Comparison of ENCODE assay signal across 8 cellular contexts in the genomic region with DNA sequence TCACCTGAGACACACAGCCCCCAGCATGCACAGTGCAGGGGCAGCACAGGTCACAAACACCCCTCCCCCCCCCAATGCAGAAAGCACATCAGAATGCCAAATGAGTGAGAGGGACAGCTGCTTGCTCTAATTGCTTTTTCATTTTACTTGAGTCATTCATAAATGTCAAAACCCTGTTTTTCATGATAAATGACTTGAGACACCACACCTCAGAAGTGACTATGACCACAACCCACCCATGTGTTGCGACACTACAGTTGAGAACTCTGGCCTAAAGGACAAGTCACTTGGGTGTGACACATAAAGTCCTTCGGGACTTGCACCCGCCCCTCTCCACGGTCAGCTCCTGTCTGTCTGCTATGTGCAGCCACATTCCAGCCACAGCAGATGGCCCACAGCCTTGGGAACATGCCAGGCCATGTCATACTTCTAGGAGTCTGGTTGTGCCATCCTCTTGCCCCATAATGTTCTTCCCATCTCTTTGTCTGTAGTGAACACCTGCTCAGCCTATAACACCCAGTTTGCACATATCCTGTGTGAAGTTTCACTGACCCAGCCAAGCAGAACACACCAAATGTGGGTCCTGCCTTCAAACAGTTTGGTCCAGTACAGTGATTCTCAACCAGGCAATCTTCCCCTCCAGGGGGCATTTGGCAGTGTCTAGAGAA. TPM values are rescaled to one million over a fixed set of nuclear protein-coding genes. Genes with fewer than 3 reads are reported as not detected.
DNase-seq lines count a peak whose midpoint lies in the region; ATAC-seq and TF ChIP-seq lines count a peak whose summit lies in the region.

No MANE protein-coding gene starts in this region.

- no peaks in the 10 kb centered on the region for H4K20me1 ChIP-seq in OCI-LY7 (ENCODE audit: insufficient read depth, low read length)

- ATAC-seq in GM19455 (IDR thresholded peaks at IDR 0.05; ENCODE audit: unreplicated experiment) (peak; percentile 81), HG03354 (IDR thresholded peaks at IDR 0.05; ENCODE audit: poor library complexity, severe bottlenecking, unreplicated experiment) (peak; percentile 92)
- ATAC-seq in stimulated activated naive B cell treated with anti-CD40 and anti-IgM and Interleukin-4, amounts not matched to agents 10 μg/mL and 1 μg/mL and 100 μg/mL, for 72 hours (replicated peaks), result peak; percentile 95
- no peak for ATAC-seq in activated T-cell treated with anti-CD3 and anti-CD28 coated beads, Interleukin-2, amount 50 U/mL, for 4 hours

- H3K79me2 ChIP-seq in OCI-LY7 (ENCODE audit: insufficient read depth, low read depth, low read length), result no peaks in the 10 kb centered on the region; the same call in 1 of the 2 replicates

- TF ChIP-seq CTCF in OCI-LY7 (conservative IDR thresholded peaks at IDR 0.05; ENCODE audit: low read length) (peak; percentile 50), fibroblast of pulmonary artery (IDR thresholded peaks at IDR 0.05; ENCODE audit: low read length, missing control alignments) (no peak)

- intact Hi-C loops in OCI-LY7 (cut with micrococcal nuclease; ENCODE audit: unreplicated experiment), result loop anchor here (1.0 to 10.0 kb wide), 3 partner anchors 30 to 162 kb away; partner anchors contain the start of genes NPC1, RIOK3 and RMC1

- H3K4me1 ChIP-seq in OCI-LY7 (ENCODE audit: insufficient read depth, low read length, poor library complexity, severe bottlenecking), result peaks cover 47% of the 10 kb centered on the region

- H3K4me3 ChIP-seq in OCI-LY7 (ENCODE audit: low read depth, low read length, poor library complexity, severe bottlenecking), result peak overlapping the region; percentile 35
- H3K4me3 ChIP-seq in fibroblast of pulmonary artery (replicated peaks; ENCODE audit: low read depth, low read length), result no peak overlapping the region

- CTCF ChIA-PET in OCI-LY7 (lab: Charles Lee; ENCODE audit: unreplicated experiment), result interaction anchor here (1.5 kb wide), 1 partner anchor 11 kb away, joined by 3 read pairs; no protein-coding TSS in a partner anchor
- CTCF ChIA-PET in HEK293T (lab: Yijun Ruan, JAX), result interaction anchor here (1.1 to 1.4 kb wide), 2 partner anchors 76 to 134 kb away, joined by 3 to 5 read pairs; no protein-coding TSS in a partner anchor

- peak overlapping the region; percentile 73 for H3K4me2 ChIP-seq in OCI-LY7 (ENCODE audit: low read length)

- H3K4me3 Mint-ChIP-seq in stimulated activated naive B cell treated with anti-CD40 and anti-IgM and Interleukin-4, amounts not matched to agents 10 μg/mL and 1 μg/mL and 100 μg/mL, for 72 hours, result peak overlapping the region; percentile 64 to 70
- no peak overlapping the region for H3K4me3 Mint-ChIP-seq in activated T-cell treated with anti-CD3 and anti-CD28 coated beads, Interleukin-2, amount 50 U/mL, for 4 hours

- H3K4me1 Mint-ChIP-seq in stimulated activated naive B cell treated with anti-CD40 and anti-IgM and Interleukin-4, amounts not matched to agents 10 μg/mL and 1 μg/mL and 100 μg/mL, for 72 hours, result peaks cover 25 to 28% of the 10 kb centered on the region in 2 donors
- peaks cover 13% of the 10 kb centered on the region for H3K4me1 Mint-ChIP-seq in activated T-cell treated with anti-CD3 and anti-CD28 coated beads, Interleukin-2, amount 50 U/mL, for 4 hours (ENCODE audit: low read depth)

- no TSS peak for BruUV-seq in OCI-LY7 (replicated peaks; lab: Mats Ljungman, UMichigan)

- H3K36me3 Mint-ChIP-seq in stimulated activated naive B cell treated with anti-CD40 and anti-IgM and Interleukin-4, amounts not matched to agents 10 μg/mL and 1 μg/mL and 100 μg/mL, for 72 hours, result peaks cover 7 to 16% of the 10 kb centered on the region in 2 donors
- H3K36me3 Mint-ChIP-seq in activated T-cell treated with anti-CD3 and anti-CD28 coated beads, Interleukin-2, amount 50 U/mL, for 4 hours (ENCODE audit: insufficient read depth), result no peaks in the 10 kb centered on the region

- H3K9me2 ChIP-seq in OCI-LY7 (ENCODE audit: insufficient read depth, low read length), result no peaks in the 10 kb centered on the region

- peak overlapping the region; percentile 87 for H3K27ac Mint-ChIP-seq in stimulated activated naive B cell treated with anti-CD40 and anti-IgM and Interleukin-4, amounts not matched to agents 10 μg/mL and 1 μg/mL and 100 μg/mL, for 72 hours

- POLR2A ChIA-PET in OCI-LY7 (lab: Charles Lee) (interaction anchor here (0.6 to 2.6 kb wide), 10 partner anchors 10 to 1768 kb away, joined by 3 to 12 read pairs (median 3); partner anchors contain the start of gene RIOK3), HEK293T (lab: Yijun Ruan, JAX) (interaction anchor here (1.2 to 1.3 kb wide), 2 partner anchors 15 to 31 kb away, joined by 3 read pairs; a partner anchor contains a TSS)

- peak overlapping the region; percentile 34; the same call in 1 of the 2 replicates for H2AFZ ChIP-seq in OCI-LY7 (ENCODE audit: low read length)

- H3K27me3 Mint-ChIP-seq in stimulated activated naive B cell treated with anti-CD40 and anti-IgM and Interleukin-4, amounts not matched to agents 10 μg/mL and 1 μg/mL and 100 μg/mL, for 72 hours, result no peaks in the 10 kb centered on the region
- H3K27me3 Mint-ChIP-seq in activated T-cell treated with anti-CD3 and anti-CD28 coated beads, Interleukin-2, amount 50 U/mL, for 4 hours (ENCODE audit: low read depth), result no peaks in the 10 kb centered on the region

- H3K9me3 ChIP-seq in OCI-LY7 (ENCODE audit: low read length), result no peaks in the 10 kb centered on the region

- peaks cover 12% of the 10 kb centered on the region for H3K36me3 ChIP-seq in OCI-LY7 (ENCODE audit: insufficient read depth, low read length)

- peaks cover 2 to 5% of the 10 kb centered on the region in 2 donors for H3K9me3 Mint-ChIP-seq in stimulated activated naive B cell treated with anti-CD40 and anti-IgM and Interleukin-4, amounts not matched to agents 10 μg/mL and 1 μg/mL and 100 μg/mL, for 72 hours
- H3K9me3 Mint-ChIP-seq in activated T-cell treated with anti-CD3 and anti-CD28 coated beads, Interleukin-2, amount 50 U/mL, for 4 hours, result no peaks in the 10 kb centered on the region

- DNase-seq in EL (peak; percentile 76), OCI-LY7 (ENCODE audit: low spot score) (peak; percentile 87), fibroblast of pulmonary artery (ENCODE audit: low read depth) (peak; percentile 40), HEK293T (ENCODE audit: extremely low spot score) (no peak)
- DNase-seq in stimulated activated naive B cell treated with anti-CD40 and anti-IgM and Interleukin-4, amounts not matched to agents 10 μg/mL and 1 μg/mL and 100 μg/mL, for 72 hours, result peak; percentile 56
- DNase-seq in activated T-cell treated with anti-CD3 and anti-CD28 coated beads, Interleukin-2, amount 50 U/mL, for 4 hours, result no peak

- H3K27ac ChIP-seq in OCI-LY7 (ENCODE audit: low read depth, low read length, poor library complexity, severe bottlenecking), result peak overlapping the region; percentile 89

TF ChIP-seq in HEK293T, 16 proteins besides CTCF, POLR2A, EP300 and RAD21:
- no peak for TF ChIP-seq LEF1 (IDR thresholded peaks at IDR 0.05; ENCODE audit: borderline replicate concordance)
- no peak for TF ChIP-seq FOXK2 (IDR thresholded peaks at IDR 0.05)
- no peak for TF ChIP-seq SP1 (IDR thresholded peaks at IDR 0.05)
- TF ChIP-seq PKNOX1 (IDR thresholded peaks at IDR 0.05), result no peak
- no peak for TF ChIP-seq ZNF384 (IDR thresholded peaks at IDR 0.05)
- TF ChIP-seq SUZ12 (IDR thresholded peaks at IDR 0.05), result no peak
- no peak for TF ChIP-seq FOXM1 (IDR thresholded peaks at IDR 0.05; ENCODE audit: borderline replicate concordance)
- TF ChIP-seq L3MBTL2 (conservative IDR thresholded peaks at IDR 0.05), result no peak
- TF ChIP-seq TARDBP (IDR thresholded peaks at IDR 0.05), result no peak

RNA-seq across cellular contexts. Expression of gene RIOK3, which starts 30.2 kb away (rescaled TPM):
- total RNA-seq in OCI-LY7 (2014; rRNA removed; shearing (Covaris generic)), result 18.1 and 26.6 TPM in 2 replicates
- 52.2 and 52.4 TPM in 2 replicates for total RNA-seq in OCI-LY7 (2022)
- 10 to 100 TPM; 42.9 to 55.4 (median 50.8) TPM for total RNA-seq in activated T-cell treated with anti-CD3 and anti-CD28 coated beads, Interleukin-2, amount 50 U/mL, for 4 hours

Comparison
In these comparisons a context has a peak if more than half of its experiments do, and no peak if none do; other contexts are left out.
1. DNase-seq: peak in EL (single experiment), OCI-LY7 (single experiment), fibroblast of pulmonary artery (single experiment) and stimulated activated naive B cell treated with anti-CD40 and anti-IgM and Interleukin-4, amounts not matched to agents 10 μg/mL and 1 μg/mL and 100 μg/mL, for 72 hours (single experiment); none in activated T-cell treated with anti-CD3 and anti-CD28 coated beads, Interleukin-2, amount 50 U/mL, for 4 hours (single experiment) and HEK293T (single experiment).
2. ATAC-seq: peak in GM19455 (single experiment), HG03354 (single experiment) and stimulated activated naive B cell treated with anti-CD40 and anti-IgM and Interleukin-4, amounts not matched to agents 10 μg/mL and 1 μg/mL and 100 μg/mL, for 72 hours (2 of 2); none in activated T-cell treated with anti-CD3 and anti-CD28 coated beads, Interleukin-2, amount 50 U/mL, for 4 hours (0 of 2).